ENCODE assay signal across 6 cellular contexts in genomic region chr2:16350211-16350610, GRCh38.
"Had no signal": no experiment of that assay in that cellular context is flagged by ENCODE, and none has a peak within 500 bp of the region (broad histone marks: within the 10 kb centered on the region; RNA-seq: fewer than 3 reads in every experiment).

No MANE protein-coding gene starts in this region.

- FAIRE-seq: HepG2, HTR-8/SVneo, K562 had no signal

- DNase-seq: IMR-90, KBM-7, KG1 had no signal

- H3K4me3 ChIP-seq: K562 had no signal
